In the genomic region with DNA sequence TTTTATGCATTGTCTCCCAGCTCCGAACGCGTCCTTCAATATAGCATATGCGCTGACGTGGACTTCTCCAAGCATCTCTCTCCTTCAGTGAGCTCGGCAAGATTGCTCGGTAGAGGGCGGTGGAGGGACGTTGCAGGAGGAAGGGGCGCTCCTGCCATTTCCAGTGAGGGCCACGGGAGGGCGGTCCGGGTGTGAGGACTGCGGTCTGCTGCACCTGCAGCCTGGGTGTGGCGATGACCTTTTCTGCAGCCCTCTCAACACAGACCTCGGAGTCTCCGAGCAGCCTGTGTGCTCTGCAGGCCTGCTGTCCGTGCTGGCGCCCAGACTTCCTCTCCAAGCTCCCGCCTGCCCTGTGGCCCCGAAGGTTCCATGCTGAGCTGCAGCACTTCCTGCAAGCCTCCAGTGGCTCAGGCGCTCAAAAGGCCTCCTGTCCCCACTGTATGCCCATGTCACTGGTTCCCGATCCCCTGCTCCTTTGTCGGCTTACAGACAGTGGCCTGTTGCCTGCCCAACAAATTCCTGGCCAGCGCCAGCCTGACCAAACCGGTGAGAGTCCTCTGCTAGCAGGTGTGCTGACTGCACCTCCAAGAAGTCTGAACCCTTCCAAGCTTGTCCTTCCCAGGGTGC, we compare ENCODE assay signal across 1 cellular context.
TF ChIP-seq lines count a peak whose summit lies in the region.

No MANE protein-coding gene starts in this region.

TF ChIP-seq in HepG2, 621 proteins besides CTCF, POLR2A, EP300 and RAD21 (continued from another document and continues in another):
- TF ChIP-seq, protein P1, sequence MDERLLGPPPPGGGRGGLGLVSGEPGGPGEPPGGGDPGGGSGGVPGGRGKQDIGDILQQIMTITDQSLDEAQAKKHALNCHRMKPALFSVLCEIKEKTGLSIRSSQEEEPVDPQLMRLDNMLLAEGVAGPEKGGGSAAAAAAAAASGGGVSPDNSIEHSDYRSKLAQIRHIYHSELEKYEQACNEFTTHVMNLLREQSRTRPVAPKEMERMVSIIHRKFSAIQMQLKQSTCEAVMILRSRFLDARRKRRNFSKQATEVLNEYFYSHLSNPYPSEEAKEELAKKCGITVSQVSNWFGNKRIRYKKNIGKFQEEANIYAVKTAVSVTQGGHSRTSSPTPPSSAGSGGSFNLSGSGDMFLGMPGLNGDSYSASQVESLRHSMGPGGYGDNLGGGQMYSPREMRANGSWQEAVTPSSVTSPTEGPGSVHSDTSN (CRISPR knock-in tag; IDR thresholded peaks at IDR 0.05), result no peak
- TF ChIP-seq PAWR (CRISPR knock-in tag; IDR thresholded peaks at IDR 0.05; ENCODE audit: borderline replicate concordance) (no peak), ZNF773 (CRISPR knock-in tag; IDR thresholded peaks at IDR 0.05; ENCODE audit: borderline replicate concordance) (no peak), ERF (CRISPR knock-in tag; IDR thresholded peaks at IDR 0.05) (peak; percentile 55; the same call in 1 of the 2 replicates), NFKB2 (CRISPR knock-in tag; IDR thresholded peaks at IDR 0.05; ENCODE audit: borderline replicate concordance) (peak; percentile 81; the same call in 1 of the 2 replicates), MXI1 (IDR thresholded peaks at IDR 0.05; ENCODE audit: borderline replicate concordance, low read depth, low read length) (no peak), KLF16 (CRISPR knock-in tag; IDR thresholded peaks at IDR 0.05) (peak in 1 of 2 experiments; percentile 54; a peak in 1 of 4 replicates), MYC (CRISPR knock-in tag; IDR thresholded peaks at IDR 0.05; ENCODE audit: borderline replicate concordance) (no peak), ZNF614 (CRISPR knock-in tag; IDR thresholded peaks at IDR 0.05; ENCODE audit: borderline replicate concordance) (peak; percentile 62; the same call in 1 of the 2 replicates), ISX (CRISPR knock-in tag; conservative IDR thresholded peaks at IDR 0.05) (no peak), ZNF260 (CRISPR knock-in tag; IDR thresholded peaks at IDR 0.05; ENCODE audit: borderline replicate concordance, low read depth) (no peak), PHB2 (IDR thresholded peaks at IDR 0.05; ENCODE audit: partially characterized antibody) (no peak), GFI1 (CRISPR knock-in tag; IDR thresholded peaks at IDR 0.05; ENCODE audit: borderline replicate concordance) (no peak), ZNF510 (CRISPR knock-in tag; IDR thresholded peaks at IDR 0.05; ENCODE audit: low read depth) (no peak), ZNF432 (CRISPR knock-in tag; IDR thresholded peaks at IDR 0.05; ENCODE audit: borderline replicate concordance) (no peak), HOXA5 (CRISPR knock-in tag; IDR thresholded peaks at IDR 0.05) (no peak), CHD4 (IDR thresholded peaks at IDR 0.05; ENCODE audit: borderline replicate concordance, low read length) (no peak), SOX5 (CRISPR knock-in tag; IDR thresholded peaks at IDR 0.05; ENCODE audit: borderline replicate concordance) (peak; percentile 33; the same call in 1 of the 2 replicates), ZBTB20 (CRISPR knock-in tag; IDR thresholded peaks at IDR 0.05; ENCODE audit: borderline replicate concordance, low read depth) (no peak), ZNF124 (CRISPR knock-in tag; IDR thresholded peaks at IDR 0.05) (peak; percentile 40; the same call in 1 of the 2 replicates), BRD4 (CRISPR knock-in tag; IDR thresholded peaks at IDR 0.05) (no peak), CCDC6 (CRISPR knock-in tag; IDR thresholded peaks at IDR 0.05) (0 out of 2 replicates have a peak, but pooled peaks have one; percentile 38), NFE2 (CRISPR knock-in tag; IDR thresholded peaks at IDR 0.05) (no peak), ZNF383 (CRISPR knock-in tag; IDR thresholded peaks at IDR 0.05; ENCODE audit: borderline replicate concordance) (no peak), KLF12 (CRISPR knock-in tag; IDR thresholded peaks at IDR 0.05; ENCODE audit: borderline replicate concordance) (no peak), ZNF296 (CRISPR knock-in tag; conservative IDR thresholded peaks at IDR 0.05) (no peak), NCOR1 (IDR thresholded peaks at IDR 0.05; ENCODE audit: borderline replicate concordance, low read length) (no peak), CBX2 (IDR thresholded peaks at IDR 0.05; ENCODE audit: low read depth, low read length) (no peak), CBX2 (CRISPR knock-in tag; IDR thresholded peaks at IDR 0.05; ENCODE audit: low read depth) (no peak), SALL1 (CRISPR knock-in tag; IDR thresholded peaks at IDR 0.05) (peak; percentile 73; the same call in 1 of the 2 replicates), ETV5 (CRISPR knock-in tag; IDR thresholded peaks at IDR 0.05; ENCODE audit: borderline replicate concordance) (no peak), XBP1 (CRISPR knock-in tag; IDR thresholded peaks at IDR 0.05) (peak; percentile 96)
- TF ChIP-seq, protein P2, sequence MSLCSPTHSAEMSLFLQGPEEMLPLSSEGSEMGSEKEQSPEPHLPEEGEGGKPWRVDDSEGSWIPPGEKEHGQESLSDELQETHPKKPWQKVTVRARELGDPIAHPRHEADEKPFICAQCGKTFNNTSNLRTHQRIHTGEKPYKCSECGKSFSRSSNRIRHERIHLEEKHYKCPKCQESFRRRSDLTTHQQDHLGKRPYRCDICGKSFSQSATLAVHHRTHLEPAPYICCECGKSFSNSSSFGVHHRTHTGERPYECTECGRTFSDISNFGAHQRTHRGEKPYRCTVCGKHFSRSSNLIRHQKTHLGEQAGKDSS (CRISPR knock-in tag; IDR thresholded peaks at IDR 0.05; ENCODE audit: borderline replicate concordance, low read depth), result peak; percentile 68; the same call in 1 of the 2 replicates
- TF ChIP-seq, protein P3, sequence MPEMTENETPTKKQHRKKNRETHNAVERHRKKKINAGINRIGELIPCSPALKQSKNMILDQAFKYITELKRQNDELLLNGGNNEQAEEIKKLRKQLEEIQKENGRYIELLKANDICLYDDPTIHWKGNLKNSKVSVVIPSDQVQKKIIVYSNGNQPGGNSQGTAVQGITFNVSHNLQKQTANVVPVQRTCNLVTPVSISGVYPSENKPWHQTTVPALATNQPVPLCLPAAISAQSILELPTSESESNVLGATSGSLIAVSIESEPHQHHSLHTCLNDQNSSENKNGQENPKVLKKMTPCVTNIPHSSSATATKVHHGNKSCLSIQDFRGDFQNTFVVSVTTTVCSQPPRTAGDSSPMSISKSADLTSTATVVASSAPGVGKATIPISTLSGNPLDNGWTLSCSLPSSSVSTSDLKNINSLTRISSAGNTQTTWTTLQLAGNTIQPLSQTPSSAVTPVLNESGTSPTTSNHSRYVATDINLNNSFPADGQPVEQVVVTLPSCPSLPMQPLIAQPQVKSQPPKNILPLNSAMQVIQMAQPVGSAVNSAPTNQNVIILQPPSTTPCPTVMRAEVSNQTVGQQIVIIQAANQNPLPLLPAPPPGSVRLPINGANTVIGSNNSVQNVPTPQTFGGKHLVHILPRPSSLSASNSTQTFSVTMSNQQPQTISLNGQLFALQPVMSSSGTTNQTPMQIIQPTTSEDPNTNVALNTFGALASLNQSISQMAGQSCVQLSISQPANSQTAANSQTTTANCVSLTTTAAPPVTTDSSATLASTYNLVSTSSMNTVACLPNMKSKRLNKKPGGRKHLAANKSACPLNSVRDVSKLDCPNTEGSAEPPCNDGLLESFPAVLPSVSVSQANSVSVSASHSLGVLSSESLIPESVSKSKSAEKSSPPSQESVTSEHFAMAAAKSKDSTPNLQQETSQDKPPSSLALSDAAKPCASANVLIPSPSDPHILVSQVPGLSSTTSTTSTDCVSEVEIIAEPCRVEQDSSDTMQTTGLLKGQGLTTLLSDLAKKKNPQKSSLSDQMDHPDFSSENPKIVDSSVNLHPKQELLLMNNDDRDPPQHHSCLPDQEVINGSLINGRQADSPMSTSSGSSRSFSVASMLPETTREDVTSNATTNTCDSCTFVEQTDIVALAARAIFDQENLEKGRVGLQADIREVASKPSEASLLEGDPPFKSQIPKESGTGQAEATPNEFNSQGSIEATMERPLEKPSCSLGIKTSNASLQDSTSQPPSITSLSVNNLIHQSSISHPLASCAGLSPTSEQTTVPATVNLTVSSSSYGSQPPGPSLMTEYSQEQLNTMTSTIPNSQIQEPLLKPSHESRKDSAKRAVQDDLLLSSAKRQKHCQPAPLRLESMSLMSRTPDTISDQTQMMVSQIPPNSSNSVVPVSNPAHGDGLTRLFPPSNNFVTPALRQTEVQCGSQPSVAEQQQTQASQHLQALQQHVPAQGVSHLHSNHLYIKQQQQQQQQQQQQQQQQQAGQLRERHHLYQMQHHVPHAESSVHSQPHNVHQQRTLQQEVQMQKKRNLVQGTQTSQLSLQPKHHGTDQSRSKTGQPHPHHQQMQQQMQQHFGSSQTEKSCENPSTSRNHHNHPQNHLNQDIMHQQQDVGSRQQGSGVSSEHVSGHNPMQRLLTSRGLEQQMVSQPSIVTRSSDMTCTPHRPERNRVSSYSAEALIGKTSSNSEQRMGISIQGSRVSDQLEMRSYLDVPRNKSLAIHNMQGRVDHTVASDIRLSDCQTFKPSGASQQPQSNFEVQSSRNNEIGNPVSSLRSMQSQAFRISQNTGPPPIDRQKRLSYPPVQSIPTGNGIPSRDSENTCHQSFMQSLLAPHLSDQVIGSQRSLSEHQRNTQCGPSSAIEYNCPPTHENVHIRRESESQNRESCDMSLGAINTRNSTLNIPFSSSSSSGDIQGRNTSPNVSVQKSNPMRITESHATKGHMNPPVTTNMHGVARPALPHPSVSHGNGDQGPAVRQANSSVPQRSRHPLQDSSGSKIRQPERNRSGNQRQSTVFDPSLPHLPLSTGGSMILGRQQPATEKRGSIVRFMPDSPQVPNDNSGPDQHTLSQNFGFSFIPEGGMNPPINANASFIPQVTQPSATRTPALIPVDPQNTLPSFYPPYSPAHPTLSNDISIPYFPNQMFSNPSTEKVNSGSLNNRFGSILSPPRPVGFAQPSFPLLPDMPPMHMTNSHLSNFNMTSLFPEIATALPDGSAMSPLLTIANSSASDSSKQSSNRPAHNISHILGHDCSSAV (CRISPR knock-in tag; IDR thresholded peaks at IDR 0.05; ENCODE audit: borderline replicate concordance), result no peak
- TF ChIP-seq, protein P4, sequence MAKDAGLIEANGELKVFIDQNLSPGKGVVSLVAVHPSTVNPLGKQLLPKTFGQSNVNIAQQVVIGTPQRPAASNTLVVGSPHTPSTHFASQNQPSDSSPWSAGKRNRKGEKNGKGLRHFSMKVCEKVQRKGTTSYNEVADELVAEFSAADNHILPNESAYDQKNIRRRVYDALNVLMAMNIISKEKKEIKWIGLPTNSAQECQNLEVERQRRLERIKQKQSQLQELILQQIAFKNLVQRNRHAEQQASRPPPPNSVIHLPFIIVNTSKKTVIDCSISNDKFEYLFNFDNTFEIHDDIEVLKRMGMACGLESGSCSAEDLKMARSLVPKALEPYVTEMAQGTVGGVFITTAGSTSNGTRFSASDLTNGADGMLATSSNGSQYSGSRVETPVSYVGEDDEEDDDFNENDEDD (CRISPR knock-in tag; IDR thresholded peaks at IDR 0.05; ENCODE audit: borderline replicate concordance), result 0 out of 2 replicates have a peak, but pooled peaks have one; percentile 47
- TF ChIP-seq, protein P5, sequence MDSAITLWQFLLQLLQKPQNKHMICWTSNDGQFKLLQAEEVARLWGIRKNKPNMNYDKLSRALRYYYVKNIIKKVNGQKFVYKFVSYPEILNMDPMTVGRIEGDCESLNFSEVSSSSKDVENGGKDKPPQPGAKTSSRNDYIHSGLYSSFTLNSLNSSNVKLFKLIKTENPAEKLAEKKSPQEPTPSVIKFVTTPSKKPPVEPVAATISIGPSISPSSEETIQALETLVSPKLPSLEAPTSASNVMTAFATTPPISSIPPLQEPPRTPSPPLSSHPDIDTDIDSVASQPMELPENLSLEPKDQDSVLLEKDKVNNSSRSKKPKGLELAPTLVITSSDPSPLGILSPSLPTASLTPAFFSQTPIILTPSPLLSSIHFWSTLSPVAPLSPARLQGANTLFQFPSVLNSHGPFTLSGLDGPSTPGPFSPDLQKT (CRISPR knock-in tag; IDR thresholded peaks at IDR 0.05; ENCODE audit: borderline replicate concordance), result no peak
- TF ChIP-seq, protein P6, sequence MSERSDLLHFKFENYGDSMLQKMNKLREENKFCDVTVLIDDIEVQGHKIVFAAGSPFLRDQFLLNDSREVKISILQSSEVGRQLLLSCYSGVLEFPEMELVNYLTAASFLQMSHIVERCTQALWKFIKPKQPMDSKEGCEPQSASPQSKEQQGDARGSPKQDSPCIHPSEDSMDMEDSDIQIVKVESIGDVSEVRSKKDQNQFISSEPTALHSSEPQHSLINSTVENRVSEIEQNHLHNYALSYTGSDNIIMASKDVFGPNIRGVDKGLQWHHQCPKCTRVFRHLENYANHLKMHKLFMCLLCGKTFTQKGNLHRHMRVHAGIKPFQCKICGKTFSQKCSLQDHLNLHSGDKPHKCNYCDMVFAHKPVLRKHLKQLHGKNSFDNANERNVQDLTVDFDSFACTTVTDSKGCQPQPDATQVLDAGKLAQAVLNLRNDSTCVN (CRISPR knock-in tag; IDR thresholded peaks at IDR 0.05; ENCODE audit: borderline replicate concordance), result no peak
- TF ChIP-seq, protein P7, sequence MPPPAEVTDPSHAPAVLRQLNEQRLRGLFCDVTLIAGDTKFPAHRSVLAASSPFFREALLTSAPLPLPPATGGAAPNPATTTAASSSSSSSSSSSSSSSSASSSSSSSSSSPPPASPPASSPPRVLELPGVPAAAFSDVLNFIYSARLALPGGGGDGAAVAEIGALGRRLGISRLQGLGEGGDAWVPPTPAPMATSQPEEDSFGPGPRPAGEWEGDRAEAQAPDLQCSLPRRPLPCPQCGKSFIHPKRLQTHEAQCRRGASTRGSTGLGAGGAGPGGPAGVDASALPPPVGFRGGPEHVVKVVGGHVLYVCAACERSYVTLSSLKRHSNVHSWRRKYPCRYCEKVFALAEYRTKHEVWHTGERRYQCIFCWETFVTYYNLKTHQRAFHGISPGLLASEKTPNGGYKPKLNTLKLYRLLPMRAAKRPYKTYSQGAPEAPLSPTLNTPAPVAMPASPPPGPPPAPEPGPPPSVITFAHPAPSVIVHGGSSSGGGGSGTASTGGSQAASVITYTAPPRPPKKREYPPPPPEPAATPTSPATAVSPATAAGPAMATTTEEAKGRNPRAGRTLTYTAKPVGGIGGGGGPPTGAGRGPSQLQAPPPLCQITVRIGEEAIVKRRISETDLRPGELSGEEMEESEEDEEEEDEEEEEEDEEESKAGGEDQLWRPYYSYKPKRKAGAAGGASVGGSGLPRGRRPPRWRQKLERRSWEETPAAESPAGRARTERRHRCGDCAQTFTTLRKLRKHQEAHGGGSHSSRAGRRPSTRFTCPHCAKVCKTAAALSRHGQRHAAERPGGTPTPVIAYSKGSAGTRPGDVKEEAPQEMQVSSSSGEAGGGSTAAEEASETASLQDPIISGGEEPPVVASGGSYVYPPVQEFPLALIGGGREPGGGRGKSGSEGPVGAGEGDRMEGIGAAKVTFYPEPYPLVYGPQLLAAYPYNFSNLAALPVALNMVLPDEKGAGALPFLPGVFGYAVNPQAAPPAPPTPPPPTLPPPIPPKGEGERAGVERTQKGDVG (CRISPR knock-in tag; IDR thresholded peaks at IDR 0.05; ENCODE audit: borderline replicate concordance), result no peak
- TF ChIP-seq, protein P8, sequence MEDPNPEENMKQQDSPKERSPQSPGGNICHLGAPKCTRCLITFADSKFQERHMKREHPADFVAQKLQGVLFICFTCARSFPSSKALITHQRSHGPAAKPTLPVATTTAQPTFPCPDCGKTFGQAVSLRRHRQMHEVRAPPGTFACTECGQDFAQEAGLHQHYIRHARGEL (CRISPR knock-in tag; IDR thresholded peaks at IDR 0.05), result no peak
- TF ChIP-seq, protein P9, sequence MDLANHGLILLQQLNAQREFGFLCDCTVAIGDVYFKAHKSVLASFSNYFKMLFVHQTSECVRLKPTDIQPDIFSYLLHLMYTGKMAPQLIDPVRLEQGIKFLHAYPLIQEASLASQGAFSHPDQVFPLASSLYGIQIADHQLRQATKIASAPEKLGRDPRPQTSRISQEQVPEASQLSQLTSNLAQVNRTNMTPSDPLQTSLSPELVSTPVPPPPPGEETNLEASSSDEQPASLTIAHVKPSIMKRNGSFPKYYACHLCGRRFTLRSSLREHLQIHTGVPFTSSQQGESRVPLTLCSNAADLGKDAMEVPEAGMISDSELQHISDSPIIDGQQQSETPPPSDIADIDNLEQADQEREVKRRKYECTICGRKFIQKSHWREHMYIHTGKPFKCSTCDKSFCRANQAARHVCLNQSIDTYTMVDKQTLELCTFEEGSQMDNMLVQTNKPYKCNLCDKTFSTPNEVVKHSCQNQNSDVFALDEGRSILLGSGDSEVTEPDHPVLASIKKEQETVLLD (CRISPR knock-in tag; IDR thresholded peaks at IDR 0.05; ENCODE audit: low read depth), result no peak
